ENCODE assay signal across 1 cellular context in the genomic region with DNA sequence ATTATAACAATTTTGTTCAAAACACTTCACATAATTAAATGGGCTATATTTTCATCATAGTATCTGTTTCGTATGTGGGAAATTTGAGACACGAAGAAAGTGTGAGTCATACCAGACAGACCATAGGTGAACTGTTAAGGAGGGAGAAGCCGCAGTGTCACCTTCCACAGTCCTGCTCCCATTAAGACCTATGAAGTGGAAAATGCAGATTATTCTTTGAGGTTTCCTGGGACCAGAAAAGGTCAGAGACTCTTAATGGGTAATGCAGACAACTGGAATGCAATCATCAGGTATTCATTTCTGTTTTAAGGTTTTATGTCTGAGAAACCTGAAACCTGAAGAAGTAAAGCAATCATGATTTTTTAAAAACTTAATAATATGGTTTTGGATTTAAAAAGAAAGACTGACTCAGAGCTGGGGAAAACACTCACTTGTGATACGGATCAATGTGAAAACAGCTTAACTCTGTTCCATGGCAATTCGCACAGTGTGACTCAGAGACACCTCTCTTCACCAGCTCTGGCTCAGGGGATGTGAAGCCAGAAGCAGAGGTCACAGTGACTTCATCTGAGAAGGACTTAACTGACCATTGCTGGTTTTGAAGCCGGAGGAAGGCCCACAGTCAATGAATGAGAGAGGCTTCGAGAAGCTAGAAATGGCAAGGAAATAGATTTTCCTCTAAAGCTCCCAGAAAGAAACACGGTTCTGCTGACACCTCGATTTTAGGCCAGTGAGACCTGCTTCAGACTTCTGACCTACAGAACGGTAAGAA.
A peak's percentile ranks its signal among the peaks of the same experiment; 100 is the strongest.
TF ChIP-seq lines count a peak whose summit lies in the region.

No MANE protein-coding gene starts in this region.

TF ChIP-seq in GM12878, 131 proteins besides CTCF, POLR2A, EP300 and RAD21 (continued from another document and continues in another):
- TF ChIP-seq, protein P1, sequence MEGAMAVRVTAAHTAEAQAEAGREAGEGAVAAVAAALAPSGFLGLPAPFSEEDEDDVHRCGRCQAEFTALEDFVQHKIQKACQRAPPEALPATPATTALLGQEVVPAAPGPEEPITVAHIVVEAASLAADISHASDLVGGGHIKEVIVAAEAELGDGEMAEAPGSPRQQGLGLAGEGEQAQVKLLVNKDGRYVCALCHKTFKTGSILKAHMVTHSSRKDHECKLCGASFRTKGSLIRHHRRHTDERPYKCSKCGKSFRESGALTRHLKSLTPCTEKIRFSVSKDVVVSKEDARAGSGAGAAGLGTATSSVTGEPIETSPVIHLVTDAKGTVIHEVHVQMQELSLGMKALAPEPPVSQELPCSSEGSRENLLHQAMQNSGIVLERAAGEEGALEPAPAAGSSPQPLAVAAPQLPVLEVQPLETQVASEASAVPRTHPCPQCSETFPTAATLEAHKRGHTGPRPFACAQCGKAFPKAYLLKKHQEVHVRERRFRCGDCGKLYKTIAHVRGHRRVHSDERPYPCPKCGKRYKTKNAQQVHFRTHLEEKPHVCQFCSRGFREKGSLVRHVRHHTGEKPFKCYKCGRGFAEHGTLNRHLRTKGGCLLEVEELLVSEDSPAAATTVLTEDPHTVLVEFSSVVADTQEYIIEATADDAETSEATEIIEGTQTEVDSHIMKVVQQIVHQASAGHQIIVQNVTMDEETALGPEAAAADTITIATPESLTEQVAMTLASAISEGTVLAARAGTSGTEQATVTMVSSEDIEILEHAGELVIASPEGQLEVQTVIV (IDR thresholded peaks at IDR 0.05; ENCODE audit: borderline replicate concordance, partially characterized antibody): no peak
- peak; percentile 97 to 98 for TF ChIP-seq IKZF2 (IDR thresholded peaks at IDR 0.05)
- 0 out of 2 replicates have a peak, but pooled peaks have one; percentile 65 for TF ChIP-seq STAT3 (IDR thresholded peaks at IDR 0.05; ENCODE audit: low read depth, low read length)
- TF ChIP-seq KLF5 (IDR thresholded peaks at IDR 0.05; ENCODE audit: partially characterized antibody): no peak
- TF ChIP-seq, protein P2, sequence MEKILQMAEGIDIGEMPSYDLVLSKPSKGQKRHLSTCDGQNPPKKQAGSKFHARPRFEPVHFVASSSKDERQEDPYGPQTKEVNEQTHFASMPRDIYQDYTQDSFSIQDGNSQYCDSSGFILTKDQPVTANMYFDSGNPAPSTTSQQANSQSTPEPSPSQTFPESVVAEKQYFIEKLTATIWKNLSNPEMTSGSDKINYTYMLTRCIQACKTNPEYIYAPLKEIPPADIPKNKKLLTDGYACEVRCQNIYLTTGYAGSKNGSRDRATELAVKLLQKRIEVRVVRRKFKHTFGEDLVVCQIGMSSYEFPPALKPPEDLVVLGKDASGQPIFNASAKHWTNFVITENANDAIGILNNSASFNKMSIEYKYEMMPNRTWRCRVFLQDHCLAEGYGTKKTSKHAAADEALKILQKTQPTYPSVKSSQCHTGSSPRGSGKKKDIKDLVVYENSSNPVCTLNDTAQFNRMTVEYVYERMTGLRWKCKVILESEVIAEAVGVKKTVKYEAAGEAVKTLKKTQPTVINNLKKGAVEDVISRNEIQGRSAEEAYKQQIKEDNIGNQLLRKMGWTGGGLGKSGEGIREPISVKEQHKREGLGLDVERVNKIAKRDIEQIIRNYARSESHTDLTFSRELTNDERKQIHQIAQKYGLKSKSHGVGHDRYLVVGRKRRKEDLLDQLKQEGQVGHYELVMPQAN (conservative IDR thresholded peaks at IDR 0.05): no peak
- no peak for TF ChIP-seq KDM1A (IDR thresholded peaks at IDR 0.05; ENCODE audit: borderline replicate concordance)
- no peak for TF ChIP-seq SUZ12 (IDR thresholded peaks at IDR 0.05; ENCODE audit: unreplicated experiment)
- no peak for TF ChIP-seq RELA (IDR thresholded peaks at IDR 0.05; ENCODE audit: borderline replicate concordance, partially characterized antibody)
- no peak for TF ChIP-seq YBX1 (IDR thresholded peaks at IDR 0.05)
- no peak for TF ChIP-seq HDAC6 (IDR thresholded peaks at IDR 0.05; ENCODE audit: unreplicated experiment)
- no peak for TF ChIP-seq NFYA (IDR thresholded peaks at IDR 0.05; ENCODE audit: borderline replicate concordance, low read depth, low read length)
- TF ChIP-seq BACH1 (IDR thresholded peaks at IDR 0.05; ENCODE audit: borderline replicate concordance): peak; percentile 50; the same call in 1 of the 2 replicates
- TF ChIP-seq HDAC2 (IDR thresholded peaks at IDR 0.05): no peak
- TF ChIP-seq, protein P3, sequence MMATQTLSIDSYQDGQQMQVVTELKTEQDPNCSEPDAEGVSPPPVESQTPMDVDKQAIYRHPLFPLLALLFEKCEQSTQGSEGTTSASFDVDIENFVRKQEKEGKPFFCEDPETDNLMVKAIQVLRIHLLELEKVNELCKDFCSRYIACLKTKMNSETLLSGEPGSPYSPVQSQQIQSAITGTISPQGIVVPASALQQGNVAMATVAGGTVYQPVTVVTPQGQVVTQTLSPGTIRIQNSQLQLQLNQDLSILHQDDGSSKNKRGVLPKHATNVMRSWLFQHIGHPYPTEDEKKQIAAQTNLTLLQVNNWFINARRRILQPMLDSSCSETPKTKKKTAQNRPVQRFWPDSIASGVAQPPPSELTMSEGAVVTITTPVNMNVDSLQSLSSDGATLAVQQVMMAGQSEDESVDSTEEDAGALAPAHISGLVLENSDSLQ (IDR thresholded peaks at IDR 0.05): no peak
- no peak for TF ChIP-seq CBFB (IDR thresholded peaks at IDR 0.05; ENCODE audit: low read depth)
- peak; percentile 97 for TF ChIP-seq EED (IDR thresholded peaks at IDR 0.05; ENCODE audit: low read depth)
- TF ChIP-seq ZNF207 (IDR thresholded peaks at IDR 0.05; ENCODE audit: borderline replicate concordance): no peak
- peak; percentile 81 for TF ChIP-seq JUNB (IDR thresholded peaks at IDR 0.05)
- TF ChIP-seq, protein P4, sequence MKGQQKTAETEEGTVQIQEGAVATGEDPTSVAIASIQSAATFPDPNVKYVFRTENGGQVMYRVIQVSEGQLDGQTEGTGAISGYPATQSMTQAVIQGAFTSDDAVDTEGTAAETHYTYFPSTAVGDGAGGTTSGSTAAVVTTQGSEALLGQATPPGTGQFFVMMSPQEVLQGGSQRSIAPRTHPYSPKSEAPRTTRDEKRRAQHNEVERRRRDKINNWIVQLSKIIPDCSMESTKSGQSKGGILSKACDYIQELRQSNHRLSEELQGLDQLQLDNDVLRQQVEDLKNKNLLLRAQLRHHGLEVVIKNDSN (IDR thresholded peaks at IDR 0.05; ENCODE audit: borderline replicate concordance, extremely low read length, insufficient read depth, low read depth, low read length): no peak
- TF ChIP-seq NFXL1 (IDR thresholded peaks at IDR 0.05; ENCODE audit: borderline replicate concordance): no peak
- TF ChIP-seq BRCA1 (IDR thresholded peaks at IDR 0.05; ENCODE audit: low read depth, low read length): no peak
- TF ChIP-seq, protein P5, sequence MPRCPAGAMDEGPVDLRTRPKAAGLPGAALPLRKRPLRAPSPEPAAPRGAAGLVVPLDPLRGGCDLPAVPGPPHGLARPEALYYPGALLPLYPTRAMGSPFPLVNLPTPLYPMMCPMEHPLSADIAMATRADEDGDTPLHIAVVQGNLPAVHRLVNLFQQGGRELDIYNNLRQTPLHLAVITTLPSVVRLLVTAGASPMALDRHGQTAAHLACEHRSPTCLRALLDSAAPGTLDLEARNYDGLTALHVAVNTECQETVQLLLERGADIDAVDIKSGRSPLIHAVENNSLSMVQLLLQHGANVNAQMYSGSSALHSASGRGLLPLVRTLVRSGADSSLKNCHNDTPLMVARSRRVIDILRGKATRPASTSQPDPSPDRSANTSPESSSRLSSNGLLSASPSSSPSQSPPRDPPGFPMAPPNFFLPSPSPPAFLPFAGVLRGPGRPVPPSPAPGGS (IDR thresholded peaks at IDR 0.05; ENCODE audit: borderline replicate concordance, insufficient read depth, low read depth, low read length, poor library complexity, severe bottlenecking): peak; percentile 8
- TF ChIP-seq, protein P6, sequence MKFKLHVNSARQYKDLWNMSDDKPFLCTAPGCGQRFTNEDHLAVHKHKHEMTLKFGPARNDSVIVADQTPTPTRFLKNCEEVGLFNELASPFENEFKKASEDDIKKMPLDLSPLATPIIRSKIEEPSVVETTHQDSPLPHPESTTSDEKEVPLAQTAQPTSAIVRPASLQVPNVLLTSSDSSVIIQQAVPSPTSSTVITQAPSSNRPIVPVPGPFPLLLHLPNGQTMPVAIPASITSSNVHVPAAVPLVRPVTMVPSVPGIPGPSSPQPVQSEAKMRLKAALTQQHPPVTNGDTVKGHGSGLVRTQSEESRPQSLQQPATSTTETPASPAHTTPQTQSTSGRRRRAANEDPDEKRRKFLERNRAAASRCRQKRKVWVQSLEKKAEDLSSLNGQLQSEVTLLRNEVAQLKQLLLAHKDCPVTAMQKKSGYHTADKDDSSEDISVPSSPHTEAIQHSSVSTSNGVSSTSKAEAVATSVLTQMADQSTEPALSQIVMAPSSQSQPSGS (IDR thresholded peaks at IDR 0.05; ENCODE audit: low read length): peak; percentile 88
- no peak for TF ChIP-seq ZNF274 (IDR thresholded peaks at IDR 0.05; ENCODE audit: insufficient read depth, insufficient read length)
- no peak for TF ChIP-seq SRF (IDR thresholded peaks at IDR 0.05; ENCODE audit: low read depth in 2 of 2, low read length in 2 of 2)
- TF ChIP-seq, protein P7, sequence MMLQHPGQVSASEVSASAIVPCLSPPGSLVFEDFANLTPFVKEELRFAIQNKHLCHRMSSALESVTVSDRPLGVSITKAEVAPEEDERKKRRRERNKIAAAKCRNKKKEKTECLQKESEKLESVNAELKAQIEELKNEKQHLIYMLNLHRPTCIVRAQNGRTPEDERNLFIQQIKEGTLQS (IDR thresholded peaks at IDR 0.05; ENCODE audit: borderline replicate concordance, extremely low read depth, low read depth, low read length): no peak
- no peak for TF ChIP-seq JUND (IDR thresholded peaks at IDR 0.05; ENCODE audit: low read depth, low read length)
- TF ChIP-seq CHD1 (IDR thresholded peaks at IDR 0.05; ENCODE audit: low read depth, low read length): no peak
- 0 out of 2 replicates have a peak, but pooled peaks have one; percentile 27 for TF ChIP-seq CBX5 (IDR thresholded peaks at IDR 0.05; ENCODE audit: low read depth)
- TF ChIP-seq, protein P8, sequence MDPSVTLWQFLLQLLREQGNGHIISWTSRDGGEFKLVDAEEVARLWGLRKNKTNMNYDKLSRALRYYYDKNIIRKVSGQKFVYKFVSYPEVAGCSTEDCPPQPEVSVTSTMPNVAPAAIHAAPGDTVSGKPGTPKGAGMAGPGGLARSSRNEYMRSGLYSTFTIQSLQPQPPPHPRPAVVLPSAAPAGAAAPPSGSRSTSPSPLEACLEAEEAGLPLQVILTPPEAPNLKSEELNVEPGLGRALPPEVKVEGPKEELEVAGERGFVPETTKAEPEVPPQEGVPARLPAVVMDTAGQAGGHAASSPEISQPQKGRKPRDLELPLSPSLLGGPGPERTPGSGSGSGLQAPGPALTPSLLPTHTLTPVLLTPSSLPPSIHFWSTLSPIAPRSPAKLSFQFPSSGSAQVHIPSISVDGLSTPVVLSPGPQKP (IDR thresholded peaks at IDR 0.05; ENCODE audit: low read depth, low read length): no peak
- no peak for TF ChIP-seq HCFC1 (IDR thresholded peaks at IDR 0.05; ENCODE audit: low read length)
- TF ChIP-seq, protein P9, sequence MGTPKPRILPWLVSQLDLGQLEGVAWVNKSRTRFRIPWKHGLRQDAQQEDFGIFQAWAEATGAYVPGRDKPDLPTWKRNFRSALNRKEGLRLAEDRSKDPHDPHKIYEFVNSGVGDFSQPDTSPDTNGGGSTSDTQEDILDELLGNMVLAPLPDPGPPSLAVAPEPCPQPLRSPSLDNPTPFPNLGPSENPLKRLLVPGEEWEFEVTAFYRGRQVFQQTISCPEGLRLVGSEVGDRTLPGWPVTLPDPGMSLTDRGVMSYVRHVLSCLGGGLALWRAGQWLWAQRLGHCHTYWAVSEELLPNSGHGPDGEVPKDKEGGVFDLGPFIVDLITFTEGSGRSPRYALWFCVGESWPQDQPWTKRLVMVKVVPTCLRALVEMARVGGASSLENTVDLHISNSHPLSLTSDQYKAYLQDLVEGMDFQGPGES (IDR thresholded peaks at IDR 0.05): no peak
- TF ChIP-seq, protein P10, sequence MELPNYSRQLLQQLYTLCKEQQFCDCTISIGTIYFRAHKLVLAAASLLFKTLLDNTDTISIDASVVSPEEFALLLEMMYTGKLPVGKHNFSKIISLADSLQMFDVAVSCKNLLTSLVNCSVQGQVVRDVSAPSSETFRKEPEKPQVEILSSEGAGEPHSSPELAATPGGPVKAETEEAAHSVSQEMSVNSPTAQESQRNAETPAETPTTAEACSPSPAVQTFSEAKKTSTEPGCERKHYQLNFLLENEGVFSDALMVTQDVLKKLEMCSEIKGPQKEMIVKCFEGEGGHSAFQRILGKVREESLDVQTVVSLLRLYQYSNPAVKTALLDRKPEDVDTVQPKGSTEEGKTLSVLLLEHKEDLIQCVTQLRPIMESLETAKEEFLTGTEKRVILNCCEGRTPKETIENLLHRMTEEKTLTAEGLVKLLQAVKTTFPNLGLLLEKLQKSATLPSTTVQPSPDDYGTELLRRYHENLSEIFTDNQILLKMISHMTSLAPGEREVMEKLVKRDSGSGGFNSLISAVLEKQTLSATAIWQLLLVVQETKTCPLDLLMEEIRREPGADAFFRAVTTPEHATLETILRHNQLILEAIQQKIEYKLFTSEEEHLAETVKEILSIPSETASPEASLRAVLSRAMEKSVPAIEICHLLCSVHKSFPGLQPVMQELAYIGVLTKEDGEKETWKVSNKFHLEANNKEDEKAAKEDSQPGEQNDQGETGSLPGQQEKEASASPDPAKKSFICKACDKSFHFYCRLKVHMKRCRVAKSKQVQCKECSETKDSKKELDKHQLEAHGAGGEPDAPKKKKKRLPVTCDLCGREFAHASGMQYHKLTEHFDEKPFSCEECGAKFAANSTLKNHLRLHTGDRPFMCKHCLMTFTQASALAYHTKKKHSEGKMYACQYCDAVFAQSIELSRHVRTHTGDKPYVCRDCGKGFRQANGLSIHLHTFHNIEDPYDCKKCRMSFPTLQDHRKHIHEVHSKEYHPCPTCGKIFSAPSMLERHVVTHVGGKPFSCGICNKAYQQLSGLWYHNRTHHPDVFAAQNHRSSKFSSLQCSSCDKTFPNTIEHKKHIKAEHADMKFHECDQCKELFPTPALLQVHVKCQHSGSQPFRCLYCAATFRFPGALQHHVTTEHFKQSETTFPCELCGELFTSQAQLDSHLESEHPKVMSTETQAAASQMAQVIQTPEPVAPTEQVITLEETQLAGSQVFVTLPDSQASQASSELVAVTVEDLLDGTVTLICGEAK (IDR thresholded peaks at IDR 0.05; ENCODE audit: borderline replicate concordance): no peak
- peak in 1 of 2 experiments; percentile 34; a peak in 1 of 4 replicates for TF ChIP-seq ETV6 (conservative IDR thresholded peaks at IDR 0.05 in 1 of 2, IDR thresholded peaks at IDR 0.05 in 1 of 2; ENCODE audit: borderline replicate concordance in 1 of 2, low read depth in 1 of 2)
- TF ChIP-seq, protein P11, sequence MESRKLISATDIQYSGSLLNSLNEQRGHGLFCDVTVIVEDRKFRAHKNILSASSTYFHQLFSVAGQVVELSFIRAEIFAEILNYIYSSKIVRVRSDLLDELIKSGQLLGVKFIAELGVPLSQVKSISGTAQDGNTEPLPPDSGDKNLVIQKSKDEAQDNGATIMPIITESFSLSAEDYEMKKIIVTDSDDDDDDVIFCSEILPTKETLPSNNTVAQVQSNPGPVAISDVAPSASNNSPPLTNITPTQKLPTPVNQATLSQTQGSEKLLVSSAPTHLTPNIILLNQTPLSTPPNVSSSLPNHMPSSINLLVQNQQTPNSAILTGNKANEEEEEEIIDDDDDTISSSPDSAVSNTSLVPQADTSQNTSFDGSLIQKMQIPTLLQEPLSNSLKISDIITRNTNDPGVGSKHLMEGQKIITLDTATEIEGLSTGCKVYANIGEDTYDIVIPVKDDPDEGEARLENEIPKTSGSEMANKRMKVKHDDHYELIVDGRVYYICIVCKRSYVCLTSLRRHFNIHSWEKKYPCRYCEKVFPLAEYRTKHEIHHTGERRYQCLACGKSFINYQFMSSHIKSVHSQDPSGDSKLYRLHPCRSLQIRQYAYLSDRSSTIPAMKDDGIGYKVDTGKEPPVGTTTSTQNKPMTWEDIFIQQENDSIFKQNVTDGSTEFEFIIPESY (IDR thresholded peaks at IDR 0.05): no peak
- 0 out of 2 replicates have a peak, but pooled peaks have one; percentile 13 for TF ChIP-seq TCF12 (IDR thresholded peaks at IDR 0.05; ENCODE audit: low read depth, low read length)
- peak; percentile 89; the same call in 1 of the 2 replicates for TF ChIP-seq MTA3 (IDR thresholded peaks at IDR 0.05; ENCODE audit: borderline replicate concordance, low read length)
